In the genomic region with DNA sequence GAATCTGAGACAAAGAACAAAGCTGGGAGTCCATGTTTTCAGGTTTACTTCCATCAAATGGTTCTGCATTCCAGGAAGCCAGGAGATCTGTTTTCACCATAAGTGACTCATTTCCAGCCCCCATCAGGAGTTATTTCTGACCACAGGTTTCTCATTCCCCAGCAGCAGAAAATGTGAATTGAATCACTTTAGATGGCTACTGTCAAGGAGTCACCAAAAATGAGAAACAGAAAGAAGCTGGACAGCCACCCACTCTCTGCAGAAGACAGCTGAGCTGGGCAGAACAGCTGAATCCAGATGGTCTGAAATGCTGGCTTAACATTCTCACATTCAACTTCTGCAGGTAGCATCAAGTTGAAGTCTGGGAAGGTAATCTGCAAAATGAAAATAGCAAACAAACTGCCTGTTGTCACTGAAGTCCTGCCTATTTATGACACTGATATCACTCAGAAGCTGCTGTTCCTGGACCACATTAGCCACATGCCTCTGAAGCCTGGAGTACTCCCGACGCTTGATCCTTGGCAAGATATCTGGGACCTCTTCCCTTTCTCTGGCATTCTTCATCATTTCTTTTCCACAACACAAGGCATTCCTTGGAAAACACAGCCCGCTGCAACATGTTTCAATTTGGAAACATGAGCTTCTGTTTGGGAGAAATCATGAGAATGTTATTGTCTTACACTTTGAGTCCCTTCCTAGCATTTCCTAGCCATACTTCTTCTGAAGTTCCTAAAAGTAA, we compare ENCODE assay signal across 15 cellular contexts. TPM values are rescaled to one million over a fixed set of nuclear protein-coding genes. Genes with fewer than 3 reads are reported as not detected.
DNase-seq lines count a peak whose midpoint lies in the region; ATAC-seq and TF ChIP-seq lines count a peak whose summit lies in the region.
"Had no signal": no experiment of that assay in that cellular context is flagged by ENCODE, and none has a peak within 500 bp of the region (broad histone marks: within the 10 kb centered on the region; RNA-seq: fewer than 3 reads in every experiment).

No MANE protein-coding gene starts in this region.

- no peak for TF ChIP-seq CTCF in AG10803 (conservative IDR thresholded peaks at IDR 0.05; ENCODE audit: low read length)
- TF ChIP-seq CTCF in epithelial cell of esophagus (IDR thresholded peaks at IDR 0.05; ENCODE audit: insufficient read depth, low read depth, low read length, missing control alignments) = no peak

- H3K4me1 ChIP-seq in mesodermal cell (ENCODE audit: control insufficient read depth, insufficient read depth, low read length, poor library complexity, severe bottlenecking) = peaks cover 17% of the 10 kb centered on the region

- ATAC-seq in HG03469 (IDR thresholded peaks at IDR 0.05; ENCODE audit: unreplicated experiment) = no peak
- no peak for ATAC-seq in HG02571 (IDR thresholded peaks at IDR 0.05; ENCODE audit: unreplicated experiment)
- ATAC-seq in GM21786 (IDR thresholded peaks at IDR 0.05; ENCODE audit: unreplicated experiment) = no peak
- ATAC-seq: activated CD8-positive, alpha-beta T cell treated with anti-CD3 and anti-CD28 coated beads for 36 hours had no signal

- H3K36me3 ChIP-seq in mesodermal cell (ENCODE audit: control insufficient read depth, insufficient read depth, low read length) = no peaks in the 10 kb centered on the region
- H3K36me3 ChIP-seq: BLaER1 had no signal

- no peaks in the 10 kb centered on the region for H3K9me3 ChIP-seq in mesodermal cell (ENCODE audit: control insufficient read depth, low read length)
- H3K9me3 ChIP-seq: BLaER1 had no signal

- 92% methylated on average over 2 of the region's 3 CpGs for WGBS in mesodermal cell (ENCODE audit: insufficient coverage in 2 of 2), 2 experiments

- DNase-seq in AG10803 (ENCODE audit: low read depth) = peak; percentile 80
- DNase-seq in OCI-M1 (lab: John Stamatoyannopoulos, UW) = peak; percentile 9
- DNase-seq in epithelial cell of esophagus (ENCODE audit: low read depth) = peak; percentile 41
- DNase-seq in SIG-M5 (lab: John Stamatoyannopoulos, UW) = no peak
- DNase-seq: activated CD8-positive, alpha-beta T cell treated with anti-CD3 and anti-CD28 coated beads for 36 hours; activated naive CD8-positive, alpha-beta T cell treated with anti-CD3 and anti-CD28 coated beads, Interleukin-2, amount 10 ng/mL, durations not matched to agents 7 days and 5 days; erythroblast; mammary epithelial cell; NCI-H524; retina had no signal

- peak overlapping the region; percentile 89 for H3K27ac ChIP-seq in mesodermal cell (ENCODE audit: low read depth, low read length, severe bottlenecking)
- H3K27ac ChIP-seq: BLaER1 had no signal

- H3K4me3 ChIP-seq in AG10803 (ENCODE audit: low read length) (no peak overlapping the region), epithelial cell of esophagus (ENCODE audit: low read length) (no peak overlapping the region), mesodermal cell (ENCODE audit: extremely low read depth, insufficient read depth, low read length, poor library complexity, severe bottlenecking) (no peak overlapping the region)
- H3K4me3 ChIP-seq: BLaER1 had no signal

RNA-seq across cellular contexts. Expression of a gene that starts 15.3 kb away (rescaled TPM):
- polyA plus RNA-seq in mesodermal cell (2013, experiment 1 of 2) = not detected
- not detected for polyA plus RNA-seq in mesodermal cell (2013, experiment 2 of 2)
- polyA plus RNA-seq: mammary epithelial cell had no signal

RNA-seq across cellular contexts. Expression of a gene that starts 18.4 kb away (rescaled TPM):
- polyA plus RNA-seq in mesodermal cell (2013, experiment 1 of 2) = not detected
- not detected for polyA plus RNA-seq in mesodermal cell (2013, experiment 2 of 2)
- polyA plus RNA-seq: mammary epithelial cell had no signal

RNA-seq across cellular contexts. Expression of a gene that starts 30.8 kb away (rescaled TPM):
- 5.0 TPM for polyA plus RNA-seq in mesodermal cell (2013, experiment 1 of 2)
- polyA plus RNA-seq in mesodermal cell (2013, experiment 2 of 2) = 3.8 TPM
- polyA plus RNA-seq: mammary epithelial cell had no signal

RNA-seq across cellular contexts. Expression of a gene that starts 45.7 kb away (rescaled TPM):
- polyA plus RNA-seq in mesodermal cell (2013, experiment 1 of 2) = 106 TPM
- 82.2 TPM for polyA plus RNA-seq in mesodermal cell (2013, experiment 2 of 2)
- polyA plus RNA-seq: mammary epithelial cell had no signal

RNA-seq across cellular contexts. Expression of a gene that starts 55.5 kb away (rescaled TPM):
- polyA plus RNA-seq in mesodermal cell (2013, experiment 1 of 2) = not detected
- polyA plus RNA-seq in mesodermal cell (2013, experiment 2 of 2) = not detected
- polyA plus RNA-seq: mammary epithelial cell had no signal
